20 cellular contexts compared by ENCODE assay signal in genomic region chr16:89870440-89870839, GRCh38. TPM values are rescaled to one million over a fixed set of nuclear protein-coding genes. Genes with fewer than 3 reads are reported as not detected.
DNase-seq lines count a peak whose midpoint lies in the region; ATAC-seq lines count a peak whose summit lies in the region.
"Had no signal": no experiment of that assay in that cellular context is flagged by ENCODE, and none has a peak within 500 bp of the region (broad histone marks: within the 10 kb centered on the region; RNA-seq: fewer than 3 reads in every experiment).

No MANE protein-coding gene starts in this region.

- no peak overlapping the region for H3K4me3 Mint-ChIP-seq in activated naive CD4-positive, alpha-beta T cell treated with anti-CD3 and anti-CD28 coated beads, Interleukin-2, amount 50 U/mL, for 24 hours
- no peak overlapping the region for H3K4me3 Mint-ChIP-seq in activated T-cell treated with anti-CD3 and anti-CD28 coated beads, Interleukin-2, amount 50 U/mL, for 4 hours

- H3K27ac ChIP-seq in BLaER1 (peak overlapping the region; percentile 3; the same call in 1 of the 2 replicates), HUES6 (ENCODE audit: low read depth, low read length) (no peak overlapping the region), mesenchymal stem cell (ENCODE audit: low read length, poor library complexity, severe bottlenecking) (no peak overlapping the region)
- H3K27ac ChIP-seq: GM23248 had no signal

- ATAC-seq in activated T-cell treated with anti-CD3 and anti-CD28 coated beads, Interleukin-2, amount 50 U/mL, for 4 hours = no peak
- ATAC-seq in HG02870 (IDR thresholded peaks at IDR 0.05; ENCODE audit: unreplicated experiment) = no peak
- ATAC-seq: GM12878 had no signal

- no peak overlapping the region for H3K14ac ChIP-seq in mesenchymal stem cell (ENCODE audit: low read length in 2 of 2)

- H3K9ac ChIP-seq in BLaER1 (no peak overlapping the region), HUES6 (ENCODE audit: low read length) (peak overlapping the region; percentile 11), mesenchymal stem cell (ENCODE audit: low read length) (no peak overlapping the region)
- H3K9ac ChIP-seq: GM23248 had no signal

- no peak overlapping the region for H2BK15ac ChIP-seq in mesenchymal stem cell (ENCODE audit: low read depth, poor library complexity, severe bottlenecking)

- H2BK12ac ChIP-seq in mesenchymal stem cell (ENCODE audit: low read length in 2 of 2) = no peak overlapping the region

- H3K36me3 ChIP-seq in BLaER1 = peaks cover 18% of the 10 kb centered on the region
- H3K36me3 ChIP-seq in HUES6 (ENCODE audit: control insufficient read depth, insufficient read depth, low read length) = peaks cover 15% of the 10 kb centered on the region
- peaks cover 29 to 30% of the 10 kb centered on the region in 2 experiments for H3K36me3 ChIP-seq in mesenchymal stem cell (ENCODE audit: control insufficient read depth in 1 of 2, insufficient read depth in 2 of 2, low read depth in 1 of 2, low read length in 2 of 2)

- H3K4me1 ChIP-seq in BLaER1 = peaks cover 61% of the 10 kb centered on the region
- peaks cover 11% of the 10 kb centered on the region; the same call in 1 of the 2 replicates for H3K4me1 ChIP-seq in HUES6 (ENCODE audit: control insufficient read depth, insufficient read depth, low read length)
- H3K4me1 ChIP-seq in mesenchymal stem cell (ENCODE audit: control insufficient read depth, insufficient read depth, low read depth, low read length) = peaks cover 14% of the 10 kb centered on the region

- H3K27me3 ChIP-seq in BLaER1 (no peaks in the 10 kb centered on the region), HUES6 (ENCODE audit: control insufficient read depth, insufficient read depth, low read length) (no peaks in the 10 kb centered on the region), mesenchymal stem cell (ENCODE audit: control insufficient read depth in 1 of 2, insufficient read depth in 1 of 2, low read length in 2 of 2) (no peaks in the 10 kb centered on the region)

- no peak overlapping the region for H3K4me3 ChIP-seq in BLaER1
- H3K4me3 ChIP-seq in HUES6 (ENCODE audit: low read depth, low read length) = no peak overlapping the region
- H3K4me3 ChIP-seq in mesenchymal stem cell (ENCODE audit: insufficient read depth in 1 of 2, low read depth in 1 of 2, low read length in 2 of 2) = no peak overlapping the region
- H3K4me3 ChIP-seq: GM12878, GM23248, HAP-1 had no signal

- H3K27ac Mint-ChIP-seq in activated naive CD4-positive, alpha-beta T cell treated with anti-CD3 and anti-CD28 coated beads, Interleukin-2, amount 50 U/mL, for 24 hours = peak overlapping the region; percentile 23
- H3K27ac Mint-ChIP-seq: CD4-positive, CD25-positive, alpha-beta regulatory T cell had no signal

- H2AFZ ChIP-seq in mesenchymal stem cell (ENCODE audit: low read depth, low read length) = no peak overlapping the region
- H2AFZ ChIP-seq: GM23248 had no signal

- no peak overlapping the region for H3K18ac ChIP-seq in mesenchymal stem cell (ENCODE audit: low read depth in 1 of 2, low read length in 2 of 2)

- no peak overlapping the region for H2BK120ac ChIP-seq in mesenchymal stem cell (ENCODE audit: low read depth, low read length)

- peaks cover 13% of the 10 kb centered on the region for H4K20me1 ChIP-seq in BLaER1

- no peak overlapping the region for H3K4ac ChIP-seq in mesenchymal stem cell (ENCODE audit: low read depth in 1 of 2, low read length in 2 of 2)

- H3K79me1 ChIP-seq in mesenchymal stem cell (replicated peaks; ENCODE audit: low read length, poor library complexity, severe bottlenecking) = peaks cover 7% of the 10 kb centered on the region

- 98% methylated on average over 6 of the region's 6 CpGs for WGBS in mesenchymal stem cell

- H2BK5ac ChIP-seq in mesenchymal stem cell (ENCODE audit: low read depth, low read length, poor library complexity, severe bottlenecking) = no peak overlapping the region

- H3K4me2 ChIP-seq in BLaER1 (peak overlapping the region; percentile 59), mesenchymal stem cell (ENCODE audit: low read length, poor library complexity, severe bottlenecking) (no peak overlapping the region)

- H3K9me3 Mint-ChIP-seq in activated naive CD4-positive, alpha-beta T cell treated with anti-CD3 and anti-CD28 coated beads, Interleukin-2, amount 50 U/mL, for 24 hours = no peaks in the 10 kb centered on the region
- H3K9me3 Mint-ChIP-seq in activated T-cell treated with anti-CD3 and anti-CD28 coated beads, Interleukin-2, amount 50 U/mL, for 4 hours = no peaks in the 10 kb centered on the region

- peaks cover 13% of the 10 kb centered on the region for H3K4me1 Mint-ChIP-seq in activated naive CD4-positive, alpha-beta T cell treated with anti-CD3 and anti-CD28 coated beads, Interleukin-2, amount 50 U/mL, for 24 hours
- H3K4me1 Mint-ChIP-seq in activated T-cell treated with anti-CD3 and anti-CD28 coated beads, Interleukin-2, amount 50 U/mL, for 4 hours (ENCODE audit: low read depth) = peaks cover 11% of the 10 kb centered on the region

- H4K91ac ChIP-seq in mesenchymal stem cell (ENCODE audit: low read length) = no peak overlapping the region

- H3K27me3 Mint-ChIP-seq in activated naive CD4-positive, alpha-beta T cell treated with anti-CD3 and anti-CD28 coated beads, Interleukin-2, amount 50 U/mL, for 24 hours = no peaks in the 10 kb centered on the region
- H3K27me3 Mint-ChIP-seq in activated T-cell treated with anti-CD3 and anti-CD28 coated beads, Interleukin-2, amount 50 U/mL, for 4 hours (ENCODE audit: low read depth) = no peaks in the 10 kb centered on the region
- H3K27me3 Mint-ChIP-seq: CD4-positive, CD25-positive, alpha-beta regulatory T cell; CD8-positive, alpha-beta memory T cell had no signal

- DNase-seq in activated naive CD4-positive, alpha-beta T cell treated with Interleukin-2 at 50 U/mL for 16 hours = no peak
- DNase-seq in mesenchymal stem cell (no peak), NCI-H1694 treated with DMSO at 0.1 percent for 48 hours (lab: John Stamatoyannopoulos, UW) (no peak)
- DNase-seq in activated T-cell treated with anti-CD3 and anti-CD28 coated beads, Interleukin-2, amount 50 U/mL, for 4 hours = no peak
- DNase-seq: 8988T; C1 segment of cervical spinal cord; CD4-positive, CD25-positive, alpha-beta regulatory T cell; CD8-positive, alpha-beta memory T cell; COR-L47; DMS 273 treated with DMSO at 0.1 percent for 48 hours; DMS53; DND-41; EL; GM23248 had no signal

- H3K36me3 Mint-ChIP-seq in activated naive CD4-positive, alpha-beta T cell treated with anti-CD3 and anti-CD28 coated beads, Interleukin-2, amount 50 U/mL, for 24 hours = peaks cover 5% of the 10 kb centered on the region
- peaks cover 6% of the 10 kb centered on the region for H3K36me3 Mint-ChIP-seq in activated T-cell treated with anti-CD3 and anti-CD28 coated beads, Interleukin-2, amount 50 U/mL, for 4 hours (ENCODE audit: insufficient read depth)

- H3K9me3 ChIP-seq in BLaER1 (peaks cover 13% of the 10 kb centered on the region), HUES6 (ENCODE audit: control insufficient read depth, insufficient read depth, low read depth, low read length) (peaks cover 9% of the 10 kb centered on the region), mesenchymal stem cell (ENCODE audit: control insufficient read depth, low read length) (peaks cover 8% of the 10 kb centered on the region)

- no peak overlapping the region for H2AK5ac ChIP-seq in mesenchymal stem cell (ENCODE audit: low read length, severe bottlenecking)

- no peak overlapping the region for H3K23ac ChIP-seq in mesenchymal stem cell (ENCODE audit: low read length in 2 of 2)

- peak overlapping the region; percentile 15 for H4K8ac ChIP-seq in mesenchymal stem cell (ENCODE audit: low read length)

RNA-seq across cellular contexts. Expression of gene TCF25, which starts 3.0 kb away (rescaled TPM):
- polyA plus RNA-seq in mesenchymal stem cell (2013, experiment 1 of 2) = 222 TPM
- polyA plus RNA-seq in mesenchymal stem cell (2013, experiment 2 of 2) = 213 TPM
- total RNA-seq in activated T-cell treated with anti-CD3 and anti-CD28 coated beads, Interleukin-2, amount 50 U/mL, for 4 hours = 100 to 1,000 TPM; 144 to 182 (median 164) TPM

RNA-seq across cellular contexts. Expression of gene SPIRE2, which starts 42.2 kb away (rescaled TPM):
- 1.4 TPM for polyA plus RNA-seq in mesenchymal stem cell (2013, experiment 1 of 2)
- 1.3 TPM for polyA plus RNA-seq in mesenchymal stem cell (2013, experiment 2 of 2)
- under 1 TPM; 0.21 to 0.49 (median 0.23) TPM for total RNA-seq in activated T-cell treated with anti-CD3 and anti-CD28 coated beads, Interleukin-2, amount 50 U/mL, for 4 hours
- polyA plus RNA-seq: CD4-positive, CD25-positive, alpha-beta regulatory T cell had no signal

RNA-seq across cellular contexts. Expression of gene MC1R, which starts 48.2 kb away (rescaled TPM):
- 5.5 TPM for polyA plus RNA-seq in mesenchymal stem cell (2013, experiment 1 of 2)
- 5.1 TPM for polyA plus RNA-seq in mesenchymal stem cell (2013, experiment 2 of 2)
- 1 to 10 TPM; 2.5 to 3.0 (median 2.6) TPM for total RNA-seq in activated T-cell treated with anti-CD3 and anti-CD28 coated beads, Interleukin-2, amount 50 U/mL, for 4 hours

RNA-seq across cellular contexts. Expression of gene TUBB3, which starts 52.7 kb away (rescaled TPM):
- polyA plus RNA-seq in mesenchymal stem cell (2013, experiment 1 of 2) = 136 TPM
- 135 TPM for polyA plus RNA-seq in mesenchymal stem cell (2013, experiment 2 of 2)
- total RNA-seq in activated T-cell treated with anti-CD3 and anti-CD28 coated beads, Interleukin-2, amount 50 U/mL, for 4 hours = under 1 TPM; 0.65 to 0.68 (median 0.66) TPM
- polyA plus RNA-seq: CD8-positive, alpha-beta memory T cell had no signal

RNA-seq across cellular contexts. Expression of gene FANCA, which starts 54.0 kb away (rescaled TPM):
- 3.3 TPM for polyA plus RNA-seq in mesenchymal stem cell (2013, experiment 1 of 2)
- 2.3 TPM for polyA plus RNA-seq in mesenchymal stem cell (2013, experiment 2 of 2)
- total RNA-seq in activated T-cell treated with anti-CD3 and anti-CD28 coated beads, Interleukin-2, amount 50 U/mL, for 4 hours = 100 to 1,000 TPM in 1 of 3 donors, 10 to 100 TPM in 2; 76.3 to 100 (median 89.4) TPM
